ENCODE assay signal across 10 cellular contexts in the genomic region with DNA sequence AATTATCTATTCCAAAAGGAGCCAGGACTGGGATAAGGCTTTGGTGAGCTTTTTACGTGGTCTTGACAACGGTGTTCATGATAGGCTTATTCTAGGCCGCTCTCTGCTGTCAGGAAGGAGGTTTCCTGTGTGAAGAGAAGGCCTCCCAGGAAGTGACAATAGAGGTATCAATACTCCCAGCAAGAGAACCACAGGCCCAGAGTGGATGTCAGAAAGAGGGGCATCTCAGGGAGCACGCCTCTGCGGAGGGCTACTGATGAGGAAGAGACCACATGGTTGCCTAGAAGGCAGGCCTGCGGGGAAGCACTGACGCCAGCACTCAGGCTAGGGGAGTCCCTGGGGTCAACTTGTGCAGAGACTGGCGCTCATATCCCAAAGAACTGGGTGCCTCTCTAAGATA.
A peak's percentile ranks its signal among the peaks of the same experiment; 100 is the strongest.
DNase-seq lines count a peak whose midpoint lies in the region; ATAC-seq and TF ChIP-seq lines count a peak whose summit lies in the region.
"Had no signal": no experiment of that assay in that cellular context is flagged by ENCODE, and none has a peak within 500 bp of the region (broad histone marks: within the 10 kb centered on the region; RNA-seq: fewer than 3 reads in every experiment).

No MANE protein-coding gene starts in this region.

- TF ChIP-seq CTCF in OCI-LY7 (conservative IDR thresholded peaks at IDR 0.05; ENCODE audit: low read length) (no peak), neutrophil (IDR thresholded peaks at IDR 0.05) (no peak)

- no peak overlapping the region for H2AFZ ChIP-seq in OCI-LY7 (ENCODE audit: low read length)

- H3K9me3 ChIP-seq in BLaER1, result no peaks in the 10 kb centered on the region
- no peaks in the 10 kb centered on the region for H3K9me3 ChIP-seq in OCI-LY7 (ENCODE audit: low read length)
- H3K9me3 ChIP-seq in neutrophil, result no peaks in the 10 kb centered on the region

- H3K4me1 ChIP-seq in BLaER1 (peaks cover 98% of the 10 kb centered on the region), OCI-LY7 (ENCODE audit: insufficient read depth, low read length, poor library complexity, severe bottlenecking) (peaks cover 98% of the 10 kb centered on the region), neutrophil (ENCODE audit: control insufficient read depth in 1 of 2, insufficient read depth in 1 of 2, low read depth in 1 of 2, low read length in 1 of 2) (peaks cover 95 to 97% of the 10 kb centered on the region in 2 experiments)

- H3K4me2 ChIP-seq in BLaER1 (peak overlapping the region; percentile 94), OCI-LY7 (ENCODE audit: low read length) (peak overlapping the region; percentile 98)

- no TSS peak for BruUV-seq in OCI-LY7 (replicated peaks; lab: Mats Ljungman, UMichigan)

- ATAC-seq in GM18861 (IDR thresholded peaks at IDR 0.05; ENCODE audit: unreplicated experiment) (no peak), GM21390 (IDR thresholded peaks at IDR 0.05; ENCODE audit: unreplicated experiment) (no peak)

- peaks cover 84% of the 10 kb centered on the region for H3K79me2 ChIP-seq in OCI-LY7 (ENCODE audit: insufficient read depth, low read depth, low read length)

- peaks cover 8% of the 10 kb centered on the region; the same call in 1 of the 2 replicates for H3K36me3 ChIP-seq in BLaER1
- H3K36me3 ChIP-seq in OCI-LY7 (ENCODE audit: insufficient read depth, low read length), result peaks cover 2% of the 10 kb centered on the region; the same call in 1 of the 2 replicates
- no peaks in the 10 kb centered on the region for H3K36me3 ChIP-seq in neutrophil

- H3K27ac ChIP-seq in BLaER1 (peak overlapping the region; percentile 35; the same call in 1 of the 2 replicates), OCI-LY7 (ENCODE audit: low read depth, low read length, poor library complexity, severe bottlenecking) (peak overlapping the region; percentile 98), neutrophil (peak overlapping the region; percentile 98)

- H3K4me3 ChIP-seq in BLaER1, result no peak overlapping the region
- peak overlapping the region; percentile 47 for H3K4me3 ChIP-seq in OCI-LY7 (ENCODE audit: low read depth, low read length, poor library complexity, severe bottlenecking)
- peak overlapping the region in 1 of 2 experiments; percentile 70 for H3K4me3 ChIP-seq in neutrophil (ENCODE audit: low read depth in 1 of 2, low read length in 1 of 2)

- H3K9me2 ChIP-seq in OCI-LY7 (ENCODE audit: insufficient read depth, low read length), result no peaks in the 10 kb centered on the region

- H3K9ac ChIP-seq in BLaER1, result peak overlapping the region; percentile 15; the same call in 1 of the 2 replicates

- DNase-seq in OCI-LY7 (ENCODE audit: low spot score) (no peak), HuH-7.5 (ENCODE audit: low spot score) (no peak)
- DNase-seq in central memory CD4-positive, alpha-beta T cell, result peak; percentile 55
- no peak for DNase-seq in NK-92 treated with Interleukin-12 subunit alpha and Interleukin-12 subunit beta, amount 100 ng/mL, for 24 hours (lab: John Stamatoyannopoulos, UW)
- DNase-seq: NCI-H2081, SIG-M5 had no signal

- H4K20me1 ChIP-seq in BLaER1 (peaks cover 86% of the 10 kb centered on the region), OCI-LY7 (ENCODE audit: insufficient read depth, low read length) (no peaks in the 10 kb centered on the region)

- H3K27me3 ChIP-seq in BLaER1 (no peaks in the 10 kb centered on the region), neutrophil (no peaks in the 10 kb centered on the region)

- POLR2A ChIA-PET in OCI-LY7 (lab: Charles Lee), result interaction anchor here (3.4 to 10.9 kb wide), 4 partner anchors 9 to 24 kb away, joined by 12 to 125 read pairs (median 24); no protein-coding TSS in a partner anchor

- intact Hi-C loops in OCI-LY7 (cut with micrococcal nuclease; ENCODE audit: unreplicated experiment), result no loop called here

- CTCF ChIA-PET in OCI-LY7 (lab: Charles Lee; ENCODE audit: unreplicated experiment), result interaction anchor here (1.1 kb wide), 2 partner anchors 9 to 149 kb away, joined by 4 to 5 read pairs; no protein-coding TSS in a partner anchor

Comparison
In these comparisons a context has a peak if more than half of its experiments do, and no peak if none do; other contexts are left out.
1. H3K27ac ChIP-seq: peak in every context shown above with its lines; median percentile 98 in OCI-LY7; 98 in neutrophil; 35 in BLaER1.